In the genomic region with DNA sequence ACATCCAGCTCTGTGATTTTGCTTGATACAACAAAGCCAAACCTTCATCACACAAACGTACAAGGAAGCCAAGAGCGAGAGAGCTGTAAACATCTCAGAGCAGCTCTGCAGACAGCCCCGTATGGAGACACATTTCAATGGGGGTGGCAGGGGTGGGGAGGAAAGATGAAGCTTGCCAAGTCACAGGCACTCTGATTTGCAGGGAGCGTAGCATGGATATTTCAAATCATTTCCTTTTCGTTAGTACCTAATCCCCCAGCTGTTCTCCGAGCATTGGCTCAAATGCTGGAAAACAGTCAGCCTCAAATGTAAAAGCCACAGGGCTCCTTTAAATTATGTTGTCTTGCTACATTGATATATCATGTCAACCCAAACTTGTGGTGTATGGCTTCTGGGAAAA, we compare ENCODE assay signal across 25 cellular contexts.
DNase-seq lines count a peak whose midpoint lies in the region; ATAC-seq and TF ChIP-seq lines count a peak whose summit lies in the region.
"Had no signal": no experiment of that assay in that cellular context is flagged by ENCODE, and none has a peak within 500 bp of the region (broad histone marks: within the 10 kb centered on the region; RNA-seq: fewer than 3 reads in every experiment).

No MANE protein-coding gene starts in this region.

- H3K9me3 Mint-ChIP-seq in nephron: peaks cover 6% of the 10 kb centered on the region
- H3K9me3 Mint-ChIP-seq: activated CD4-positive, alpha-beta T cell treated with anti-CD3 and anti-CD28 coated beads, Interleukin-2, amount 10 ng/mL, durations not matched to agents 24 days and 14 days; activated T-helper 1 cell treated with anti-CD3 and anti-CD28 coated beads, Interleukin-12 subunit alpha, Interleukin-12 subunit beta, Interleukin-2, Interleukin-4 antibody, amounts not matched to agents 30 ng/mL and 10 ng/mL and 1 ng/mL, durations not matched to agents 14 hours and 24 hours and 36 hours; stimulated activated naive CD8-positive, alpha-beta T cell treated with anti-CD3 and anti-CD28 coated beads, Interleukin-15, Interleukin-2, amounts not matched to agents 100 ng/mL and 50 ng/mL, for 24 hours had no signal

- H3K9ac ChIP-seq in mesenchymal stem cell (ENCODE audit: low read length): no peak overlapping the region

- ATAC-seq in left lobe of liver: no peak
- no peak for ATAC-seq in HG02840 (IDR thresholded peaks at IDR 0.05; ENCODE audit: low FRiP score, unreplicated experiment)
- ATAC-seq: activated CD8-positive, alpha-beta memory T cell treated with anti-CD3 and anti-CD28 coated beads, Interleukin-2, amount 10 ng/mL, durations not matched to agents 7 days and 5 days; esophagus mucosa; gastroesophageal sphincter had no signal

- H3K9me3 ChIP-seq in mesenchymal stem cell (ENCODE audit: control insufficient read depth, low read length): no peaks in the 10 kb centered on the region
- H3K9me3 ChIP-seq: Caco-2, gastroesophageal sphincter had no signal

- no peak overlapping the region for H3K23ac ChIP-seq in mesenchymal stem cell (ENCODE audit: low read length in 2 of 2)

- no peak overlapping the region for H3K27ac ChIP-seq in mesenchymal stem cell (ENCODE audit: low read length, poor library complexity, severe bottlenecking)
- H3K27ac ChIP-seq: 22Rv1, gastroesophageal sphincter, skin epidermis had no signal

- H2BK5ac ChIP-seq in mesenchymal stem cell (ENCODE audit: low read depth, low read length, poor library complexity, severe bottlenecking): no peak overlapping the region

- peaks cover 15% of the 10 kb centered on the region for H3K27me3 Mint-ChIP-seq in nephron (ENCODE audit: low read depth)
- H3K27me3 Mint-ChIP-seq: activated CD4-positive, alpha-beta T cell treated with anti-CD3 and anti-CD28 coated beads, Interleukin-2, amount 10 ng/mL, durations not matched to agents 24 days and 14 days; activated CD8-positive, alpha-beta memory T cell treated with anti-CD3 and anti-CD28 coated beads, Interleukin-2, amount 10 ng/mL, durations not matched to agents 7 days and 5 days had no signal

- no peak overlapping the region for H2BK15ac ChIP-seq in mesenchymal stem cell (ENCODE audit: low read depth, poor library complexity, severe bottlenecking)

- H4K91ac ChIP-seq in mesenchymal stem cell (ENCODE audit: low read length): no peak overlapping the region

- peaks cover 0 to 36% of the 10 kb centered on the region in 2 experiments for H3K27me3 ChIP-seq in mesenchymal stem cell (ENCODE audit: control insufficient read depth in 1 of 2, insufficient read depth in 1 of 2, low read length in 2 of 2)

- H2BK12ac ChIP-seq in mesenchymal stem cell (ENCODE audit: low read length in 2 of 2): no peak overlapping the region

- no peak overlapping the region for H4K8ac ChIP-seq in mesenchymal stem cell (ENCODE audit: low read length)

- H3K4me2 ChIP-seq in mesenchymal stem cell (ENCODE audit: low read length, poor library complexity, severe bottlenecking): no peak overlapping the region

- TF ChIP-seq CTCF in nephron (IDR thresholded peaks at IDR 0.05; ENCODE audit: unreplicated experiment in 3 of 3): no peak

- no peak overlapping the region for H2AK5ac ChIP-seq in mesenchymal stem cell (ENCODE audit: low read length, severe bottlenecking)

- peaks cover 80% of the 10 kb centered on the region for H3K4me1 Mint-ChIP-seq in nephron
- H3K4me1 Mint-ChIP-seq: activated CD4-positive, alpha-beta T cell treated with anti-CD3 and anti-CD28 coated beads, Interleukin-2, amount 10 ng/mL, durations not matched to agents 24 days and 14 days; activated CD8-positive, alpha-beta memory T cell treated with anti-CD3 and anti-CD28 coated beads, Interleukin-2, amount 10 ng/mL, durations not matched to agents 7 days and 5 days; activated naive CD8-positive, alpha-beta T cell treated with anti-CD3 and anti-CD28 coated beads for 36 hours; B cell had no signal

- no peaks in the 10 kb centered on the region for H3K79me1 ChIP-seq in mesenchymal stem cell (replicated peaks; ENCODE audit: low read length, poor library complexity, severe bottlenecking)

- peak overlapping the region in 2 of 3 experiments; percentile 29 to 55 for H3K4me3 Mint-ChIP-seq in nephron
- H3K4me3 Mint-ChIP-seq: activated CD4-positive, alpha-beta T cell treated with anti-CD3 and anti-CD28 coated beads, Interleukin-2, amount 10 ng/mL, durations not matched to agents 24 days and 14 days; activated CD8-positive, alpha-beta memory T cell treated with anti-CD3 and anti-CD28 coated beads, Interleukin-2, amount 10 ng/mL, durations not matched to agents 7 days and 5 days; activated naive CD8-positive, alpha-beta T cell treated with anti-CD3 and anti-CD28 coated beads for 36 hours; activated T-helper 1 cell treated with anti-CD3 and anti-CD28 coated beads, Interleukin-12 subunit alpha, Interleukin-12 subunit beta, Interleukin-2, Interleukin-4 antibody, amounts not matched to agents 30 ng/mL and 10 ng/mL and 1 ng/mL, durations not matched to agents 14 hours and 24 hours and 36 hours; B cell; stimulated activated naive CD8-positive, alpha-beta T cell treated with anti-CD3 and anti-CD28 coated beads, Interleukin-15, Interleukin-2, amounts not matched to agents 100 ng/mL and 50 ng/mL, for 24 hours; type B pancreatic cell had no signal

- peaks cover 3% of the 10 kb centered on the region for H3K36me3 Mint-ChIP-seq in nephron (ENCODE audit: low read depth)
- H3K36me3 Mint-ChIP-seq: activated CD8-positive, alpha-beta memory T cell treated with anti-CD3 and anti-CD28 coated beads, Interleukin-2, amount 10 ng/mL, durations not matched to agents 7 days and 5 days; activated naive CD8-positive, alpha-beta T cell treated with anti-CD3 and anti-CD28 coated beads for 36 hours; type B pancreatic cell had no signal

- peaks cover 23% of the 10 kb centered on the region for H3K4me1 ChIP-seq in mesenchymal stem cell (ENCODE audit: control insufficient read depth, insufficient read depth, low read depth, low read length)
- H3K4me1 ChIP-seq: Caco-2 had no signal

- H2AFZ ChIP-seq in mesenchymal stem cell (ENCODE audit: low read depth, low read length): no peak overlapping the region

- no peak overlapping the region for H3K18ac ChIP-seq in mesenchymal stem cell (ENCODE audit: low read depth in 1 of 2, low read length in 2 of 2)

- no peak overlapping the region for H3K4ac ChIP-seq in mesenchymal stem cell (ENCODE audit: low read depth in 1 of 2, low read length in 2 of 2)

- WGBS in mesenchymal stem cell: 55% methylated on average over 5 of the region's 6 CpGs

- no peak overlapping the region for H3K14ac ChIP-seq in mesenchymal stem cell (ENCODE audit: low read length in 2 of 2)

- H3K36me3 ChIP-seq in mesenchymal stem cell (ENCODE audit: control insufficient read depth in 1 of 2, insufficient read depth in 2 of 2, low read depth in 1 of 2, low read length in 2 of 2): no peaks in the 10 kb centered on the region
- H3K36me3 ChIP-seq: gastroesophageal sphincter had no signal

- H3K27ac Mint-ChIP-seq in nephron: peak overlapping the region; percentile 81 to 85 (median 85)
- H3K27ac Mint-ChIP-seq: activated CD4-positive, alpha-beta T cell treated with anti-CD3 and anti-CD28 coated beads, Interleukin-2, amount 10 ng/mL, durations not matched to agents 24 days and 14 days; activated CD8-positive, alpha-beta memory T cell treated with anti-CD3 and anti-CD28 coated beads, Interleukin-2, amount 10 ng/mL, durations not matched to agents 7 days and 5 days; activated naive CD8-positive, alpha-beta T cell treated with anti-CD3 and anti-CD28 coated beads for 36 hours; activated T-helper 1 cell treated with anti-CD3 and anti-CD28 coated beads, Interleukin-12 subunit alpha, Interleukin-12 subunit beta, Interleukin-2, Interleukin-4 antibody, amounts not matched to agents 30 ng/mL and 10 ng/mL and 1 ng/mL, durations not matched to agents 14 hours and 24 hours and 36 hours; B cell; stimulated activated naive CD8-positive, alpha-beta T cell treated with anti-CD3 and anti-CD28 coated beads, Interleukin-15, Interleukin-2, amounts not matched to agents 100 ng/mL and 50 ng/mL, for 24 hours; type B pancreatic cell had no signal

- no peak overlapping the region for H2BK120ac ChIP-seq in mesenchymal stem cell (ENCODE audit: low read depth, low read length)

- H3K4me3 ChIP-seq in mesenchymal stem cell (ENCODE audit: insufficient read depth in 1 of 2, low read depth in 1 of 2, low read length in 2 of 2): no peak overlapping the region
- H3K4me3 ChIP-seq: gastroesophageal sphincter, skin epidermis had no signal

- peak; percentile 40 for DNase-seq in DMS 273 (lab: John Stamatoyannopoulos, UW; ENCODE audit: unreplicated experiment)
- DNase-seq in DMS 273 treated with DMSO at 0.1 percent for 48 hours (lab: John Stamatoyannopoulos, UW): no peak
- peak; percentile 57 for DNase-seq in NCI-H1092 (lab: John Stamatoyannopoulos, UW)
- DNase-seq in NCI-H524 (lab: John Stamatoyannopoulos, UW): peak; percentile 23 to 63
- no peak for DNase-seq in left lobe of liver (ENCODE audit: low spot score)
- DNase-seq in mesenchymal stem cell: no peak
- DNase-seq: activated CD4-positive, alpha-beta T cell treated with anti-CD3 and anti-CD28 coated beads, Interleukin-2, amount 10 ng/mL, durations not matched to agents 24 days and 14 days; activated CD8-positive, alpha-beta memory T cell treated with anti-CD3 and anti-CD28 coated beads, Interleukin-2, amount 10 ng/mL, durations not matched to agents 7 days and 5 days; activated naive CD8-positive, alpha-beta T cell treated with anti-CD3 and anti-CD28 coated beads for 36 hours; Caco-2; effector memory CD4-positive, alpha-beta T cell; HCEC 1CT; NCI-H226; SIG-M5; T-helper 1 cell had no signal

Comparison
In these comparisons a context has a peak if more than half of its experiments do, and no peak if none do; other contexts are left out.
1. DNase-seq: peak in DMS 273 (single experiment), NCI-H1092 (single experiment) and NCI-H524 (2 of 2); none in DMS 273 treated with DMSO at 0.1 percent for 48 hours (single experiment), left lobe of liver (single experiment) and mesenchymal stem cell (single experiment).